In the genomic region with DNA sequence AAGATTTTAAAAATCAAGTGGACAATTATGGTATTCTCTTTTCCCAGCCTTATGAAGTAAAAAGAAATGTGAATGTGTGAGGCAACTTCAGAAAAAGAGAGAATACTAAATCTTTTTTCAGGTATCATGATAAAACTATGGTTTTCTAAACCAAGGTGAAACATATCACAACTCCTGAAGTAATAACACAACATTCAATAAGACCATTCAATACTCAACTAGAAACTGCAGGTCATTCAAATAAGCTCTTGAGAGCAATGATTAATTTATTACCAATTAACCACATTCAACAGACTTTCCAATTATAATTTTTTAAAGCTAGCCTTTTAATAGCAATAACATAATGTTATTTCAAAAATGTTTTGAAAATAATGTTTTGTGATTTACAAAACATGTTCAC, we compare ENCODE assay signal across 19 cellular contexts.
DNase-seq lines count a peak whose midpoint lies in the region; ATAC-seq, FAIRE-seq and TF ChIP-seq lines count a peak whose summit lies in the region.
"Had no signal": no experiment of that assay in that cellular context is flagged by ENCODE, and none has a peak within 500 bp of the region (broad histone marks: within the 10 kb centered on the region; RNA-seq: fewer than 3 reads in every experiment).

No MANE protein-coding gene starts in this region.

- ATAC-seq in GM19438 (IDR thresholded peaks at IDR 0.05; ENCODE audit: low read depth, unreplicated experiment) (peak; percentile 41), HG02884 (IDR thresholded peaks at IDR 0.05; ENCODE audit: unreplicated experiment) (peak; percentile 47), HG03575 (IDR thresholded peaks at IDR 0.05; ENCODE audit: extremely low read depth, insufficient number of reproducible peaks, low FRiP score, unreplicated experiment) (peak; percentile 21), GM18505 (IDR thresholded peaks at IDR 0.05; ENCODE audit: unreplicated experiment) (no peak)
- ATAC-seq: K562, left lobe of liver, SK-N-SH treated with all-trans-retinoic acid at 6 μM for 48 hours had no signal

- no peak overlapping the region for H3K4me3 ChIP-seq in coronary artery
- H3K4me3 ChIP-seq: K562 had no signal

- DNase-seq in GM18507 (ENCODE audit: extremely low spot score, insufficient read length, low read depth) (peak; percentile 12), coronary artery (ENCODE audit: low spot score) (no peak), OCI-M2 (lab: John Stamatoyannopoulos, UW; ENCODE audit: unreplicated experiment) (no peak), kidney glomerular epithelial cell (lab: John Stamatoyannopoulos, UW) (no peak)
- DNase-seq: activated CD8-positive, alpha-beta T cell treated with anti-CD3 and anti-CD28 coated beads for 36 hours; activated effector memory CD4-positive, alpha-beta T cell treated with anti-CD3 and anti-CD28 coated beads, Interleukin-2, amount 50 U/mL, for 16 hours; NCI-H1417; NCI-H446 treated with DMSO at 0.1 percent for 48 hours; substantia nigra had no signal

- no peak overlapping the region for H3K27ac ChIP-seq in coronary artery
- H3K27ac ChIP-seq: parathyroid adenoma had no signal

- FAIRE-seq in GM18507 (lab: Jason Lieb, UNC), result peak; percentile 76
- FAIRE-seq: astrocyte, H54, K562 had no signal

- TF ChIP-seq POLR2A in GM18505 (IDR thresholded peaks at IDR 0.05; ENCODE audit: borderline replicate concordance, extremely low read depth, insufficient read depth, insufficient read length), result no peak

- no peak for TF ChIP-seq CTCF in coronary artery (IDR thresholded peaks at IDR 0.05)
